ENCODE assay signal across 8 cellular contexts in genomic region chr3:196867155-196867506, GRCh38. TPM values are rescaled to one million over a fixed set of nuclear protein-coding genes. Genes with fewer than 3 reads are reported as not detected.
A peak's percentile ranks its signal among the peaks of the same experiment; 100 is the strongest.
DNase-seq lines count a peak whose midpoint lies in the region; ATAC-seq and TF ChIP-seq lines count a peak whose summit lies in the region.

No MANE protein-coding gene starts in this region.

- H3K9me3 ChIP-seq in SU-DHL-6 (ENCODE audit: insufficient read depth, low read length) (peaks cover 10% of the 10 kb centered on the region; the same call in 1 of the 2 replicates), smooth muscle cell (replicated peaks; ENCODE audit: low read depth) (no peaks in the 10 kb centered on the region)

- H3K79me2 ChIP-seq in SU-DHL-6 (ENCODE audit: insufficient read depth, low read length): peaks cover 43% of the 10 kb centered on the region
- H3K79me2 ChIP-seq in smooth muscle cell (ENCODE audit: low read depth): peaks cover 43% of the 10 kb centered on the region

- H3K9ac ChIP-seq in SU-DHL-6 (ENCODE audit: low read length) (peak overlapping the region; percentile 83), smooth muscle cell (ENCODE audit: low read depth) (peak overlapping the region; percentile 86)

- H3K36me3 ChIP-seq in SU-DHL-6 (ENCODE audit: low read length) (no peaks in the 10 kb centered on the region), smooth muscle cell (ENCODE audit: low read depth) (no peaks in the 10 kb centered on the region)

- H3F3A ChIP-seq in SU-DHL-6 (ENCODE audit: insufficient read depth) (peaks cover 2% of the 10 kb centered on the region; the same call in 1 of the 2 replicates), smooth muscle cell (ENCODE audit: low read depth) (no peaks in the 10 kb centered on the region)

- H4K20me1 ChIP-seq in SU-DHL-6 (ENCODE audit: low read depth, low read length): peaks cover under 1% of the 10 kb centered on the region; the same call in 1 of the 2 replicates
- peaks cover 39% of the 10 kb centered on the region for H4K20me1 ChIP-seq in smooth muscle cell (ENCODE audit: low read depth)

- no peak for ATAC-seq in foreskin keratinocyte
- ATAC-seq in HG03432 (IDR thresholded peaks at IDR 0.05; ENCODE audit: unreplicated experiment): no peak

- DNase-seq in NCI-H1694 treated with DMSO at 0.1 percent for 48 hours (lab: John Stamatoyannopoulos, UW) (peak; percentile 52), NCI-H1694 (lab: John Stamatoyannopoulos, UW) (no peak), foreskin keratinocyte (no peak), smooth muscle cell (lab: John Stamatoyannopoulos, UW; ENCODE audit: unreplicated experiment) (no peak), AG08396 (ENCODE audit: low spot score) (no peak), CD1c-positive myeloid dendritic cell (ENCODE audit: extremely low spot score) (no peak)

- H3K4me2 ChIP-seq in SU-DHL-6 (ENCODE audit: low read depth, low read length, poor library complexity, severe bottlenecking) (peak overlapping the region; percentile 75), smooth muscle cell (peak overlapping the region; percentile 88)

- H3K27ac ChIP-seq in SU-DHL-6 (ENCODE audit: low read depth, low read length) (peak overlapping the region; percentile 14; the same call in 1 of the 2 replicates), foreskin keratinocyte (peak overlapping the region; percentile 52), smooth muscle cell (ENCODE audit: low read depth) (peak overlapping the region; percentile 89)

- H2AFZ ChIP-seq in SU-DHL-6 (ENCODE audit: low read depth, low read length, severe bottlenecking): peak overlapping the region; percentile 92
- H2AFZ ChIP-seq in smooth muscle cell (ENCODE audit: low read depth): peak overlapping the region; percentile 95

- 52% methylated on average over 6 of the region's 6 CpGs for WGBS in smooth muscle cell (ENCODE audit: low lambda C conversion rate)

- H3K4me1 ChIP-seq in foreskin keratinocyte (peaks cover 4% of the 10 kb centered on the region), smooth muscle cell (ENCODE audit: low read depth) (peaks cover 9% of the 10 kb centered on the region)

- H3K27me3 ChIP-seq in SU-DHL-6 (ENCODE audit: low read length): no peaks in the 10 kb centered on the region
- no peaks in the 10 kb centered on the region for H3K27me3 ChIP-seq in foreskin keratinocyte
- no peaks in the 10 kb centered on the region for H3K27me3 ChIP-seq in smooth muscle cell (ENCODE audit: low read depth)

- TF ChIP-seq CTCF in SU-DHL-6 (IDR thresholded peaks at IDR 0.05; ENCODE audit: insufficient read depth, low read length, poor library complexity, severe bottlenecking): no peak
- TF ChIP-seq CTCF in foreskin keratinocyte (conservative IDR thresholded peaks at IDR 0.05): no peak
- TF ChIP-seq CTCF in smooth muscle cell (IDR thresholded peaks at IDR 0.05; ENCODE audit: borderline replicate concordance, insufficient read depth, poor library complexity, severe bottlenecking): no peak

- H3K9me2 ChIP-seq in SU-DHL-6 (replicated peaks; ENCODE audit: insufficient read depth, low read length): no peaks in the 10 kb centered on the region

- H3K4me3 ChIP-seq in SU-DHL-6 (ENCODE audit: insufficient read depth, low read length, poor library complexity, severe bottlenecking) (peak overlapping the region; percentile 60), smooth muscle cell (peak overlapping the region; percentile 96)

RNA-seq across cellular contexts. Expression of gene SENP5, which starts 0.6 kb away (rescaled TPM):
- total RNA-seq in foreskin keratinocyte (26.6 and 28.3 TPM in 2 replicates), smooth muscle cell (35.0 and 59.2 TPM in 2 replicates)
- polyA plus RNA-seq in foreskin keratinocyte (5.7 and 6.4 TPM in 2 replicates), smooth muscle cell (15.9 and 18.6 TPM in 2 replicates)

Comparison
In these comparisons a context has a peak if more than half of its experiments do, and no peak if none do; other contexts are left out.
1. H3K27ac ChIP-seq: peak in every context shown above with its lines; median percentile 89 in smooth muscle cell; 52 in foreskin keratinocyte; 14 in SU-DHL-6.